In genomic region chr6:137489410-137490371, GRCh38 we compare ENCODE assay signal across 14 cellular contexts. TPM values are rescaled to one million over a fixed set of nuclear protein-coding genes. Genes with fewer than 3 reads are reported as not detected.
DNase-seq lines count a peak whose midpoint lies in the region; ATAC-seq, FAIRE-seq and TF ChIP-seq lines count a peak whose summit lies in the region.
"Had no signal": no experiment of that assay in that cellular context is flagged by ENCODE, and none has a peak within 500 bp of the region (broad histone marks: within the 10 kb centered on the region; RNA-seq: fewer than 3 reads in every experiment).

No MANE protein-coding gene starts in this region.

- H3K9me3 ChIP-seq in CD8-positive, alpha-beta T cell (ENCODE audit: low read length), result no peaks in the 10 kb centered on the region
- no peaks in the 10 kb centered on the region for H3K9me3 ChIP-seq in H1 (ENCODE audit: insufficient read depth in 2 of 2, low read depth in 1 of 2, low read length in 1 of 2)
- H3K9me3 ChIP-seq: psoas muscle had no signal

- H3K4me1 ChIP-seq in CD8-positive, alpha-beta T cell (ENCODE audit: insufficient read depth, low read length), result peaks cover 52% of the 10 kb centered on the region
- peaks cover 12 to 50% (median 27%) of the 10 kb centered on the region in 4 experiments for H3K4me1 ChIP-seq in H1 (replicated peaks in 1 of 4; ENCODE audit: control insufficient read depth in 3 of 4, insufficient read depth in 4 of 4, low read length in 3 of 4)

- H3K9ac ChIP-seq in H1 (replicated peaks in 1 of 4; ENCODE audit: extremely low read depth in 1 of 4, low read depth in 3 of 4, low read length in 3 of 4), result no peak overlapping the region; a peak in 1 of 7 replicates

- no peak overlapping the region for H3K4me3 ChIP-seq in CD8-positive, alpha-beta T cell (ENCODE audit: low read depth, low read length)
- H3K4me3 ChIP-seq in H7 (ENCODE audit: insufficient read depth, low read depth, low read length) (peak overlapping the region; percentile 49), H1 (ENCODE audit: extremely low read depth in 1 of 4, insufficient read depth in 2 of 4, low read depth in 3 of 4, low read length in 4 of 4) (peak overlapping the region; percentile 34 to 71 (median 62))

- no peak; a peak in 1 of 4 replicates for TF ChIP-seq RAD21 in H1 (IDR thresholded peaks at IDR 0.05 in 1 of 2, conservative IDR thresholded peaks at IDR 0.05 in 1 of 2; ENCODE audit: low read depth in 2 of 2, low read length in 2 of 2)

- FAIRE-seq in H1 (lab: Jason Lieb, UNC), result peak; percentile 36
- FAIRE-seq: GM12892 had no signal

- H3K4me1 Mint-ChIP-seq in CD8-positive, alpha-beta T cell (ENCODE audit: low read depth), result peaks cover 42% of the 10 kb centered on the region
- peaks cover 22% of the 10 kb centered on the region for H3K4me1 Mint-ChIP-seq in neural crest cell

- H2BK120ac ChIP-seq in H1 (replicated peaks; ENCODE audit: low read depth, low read length), result no peak overlapping the region

- TF ChIP-seq EP300 in H1 (IDR thresholded peaks at IDR 0.05; ENCODE audit: borderline replicate concordance in 1 of 2, low read depth in 2 of 2, low read length in 2 of 2), result no peak

- no peak overlapping the region for H2BK20ac ChIP-seq in H1 (ENCODE audit: low read length)

- TF ChIP-seq POLR2A in H1 (IDR thresholded peaks at IDR 0.05; ENCODE audit: control extremely low read depth in 1 of 2, low read depth in 2 of 2, low read length in 2 of 2), result no peak

- no peak overlapping the region for H3K23ac ChIP-seq in H1 (ENCODE audit: insufficient read length)

- peaks cover 83% of the 10 kb centered on the region for H3K27me3 Mint-ChIP-seq in CD8-positive, alpha-beta T cell (ENCODE audit: low read depth)
- peaks cover 100% of the 10 kb centered on the region for H3K27me3 Mint-ChIP-seq in neural crest cell (ENCODE audit: low read depth)

- H3K36me3 ChIP-seq in CD8-positive, alpha-beta T cell (ENCODE audit: insufficient read depth, low read length), result no peaks in the 10 kb centered on the region
- H3K36me3 ChIP-seq in H7 (replicated peaks; ENCODE audit: control insufficient read depth, insufficient read depth, low read length) (no peaks in the 10 kb centered on the region), H1 (ENCODE audit: control insufficient read depth in 2 of 4, insufficient read depth in 4 of 4, low read length in 3 of 4) (no peaks in the 10 kb centered on the region)

- H3K56ac ChIP-seq in H1 (replicated peaks; ENCODE audit: insufficient read length, low read depth, low read length), result no peak overlapping the region

- POLR2A ChIA-PET in CD8-positive, alpha-beta T cell (lab: Charles Lee), result interaction anchor here (0.9 kb wide), 1 partner anchor 50 kb away, joined by 3 read pairs; no protein-coding TSS in a partner anchor
- POLR2A ChIA-PET in H1 (lab: Charles Lee; ENCODE audit: partially characterized antibody), result interaction anchor here (1.6 to 2.0 kb wide), 2 partner anchors 8 to 98 kb away, joined by 5 to 7 read pairs; no protein-coding TSS in a partner anchor

- H3K79me1 ChIP-seq in H1 (ENCODE audit: low read depth, low read length), result no peaks in the 10 kb centered on the region

- H3K79me2 ChIP-seq in H1 (ENCODE audit: control insufficient read depth in 1 of 2, insufficient read depth in 2 of 2, low read length in 2 of 2), result no peaks in the 10 kb centered on the region

- no peak for TF ChIP-seq CTCF in CD8-positive, alpha-beta T cell (IDR thresholded peaks at IDR 0.05)
- no peak for TF ChIP-seq CTCF in H1 (IDR thresholded peaks at IDR 0.05; ENCODE audit: control extremely low read depth in 1 of 3, insufficient read depth in 1 of 3, low read depth in 1 of 3, low read length in 3 of 3)
- TF ChIP-seq CTCF in neural crest cell (conservative IDR thresholded peaks at IDR 0.05), result peak; percentile 20

- H2AK5ac ChIP-seq in H1 (ENCODE audit: low read depth, low read length), result no peak overlapping the region

- no peaks in the 10 kb centered on the region for H4K20me1 ChIP-seq in H1 (replicated peaks in 1 of 2; ENCODE audit: control insufficient read depth in 1 of 2, insufficient read depth in 2 of 2, low read length in 2 of 2)

- 2% methylated on average over 43 of the region's 43 CpGs; no CpG with 5 or more reads in 1 of the 2 experiments for WGBS in H1 (ENCODE audit: extremely low coverage in 1 of 2, insufficient coverage in 1 of 2, insufficient read length in 1 of 2, insufficient replicate concordance in 2 of 2, low coverage in 1 of 2, low lambda C conversion rate in 2 of 2, missing lambda C conversion rate in 1 of 2), 2 experiments

- H3K9me3 Mint-ChIP-seq in CD8-positive, alpha-beta T cell, result peaks cover 2% of the 10 kb centered on the region
- no peaks in the 10 kb centered on the region for H3K9me3 Mint-ChIP-seq in neural crest cell

- H4K91ac ChIP-seq in H1 (replicated peaks; ENCODE audit: insufficient read length, low read length), result no peak overlapping the region

- H3K14ac ChIP-seq in H1 (ENCODE audit: insufficient read length), result no peak overlapping the region

- H4K5ac ChIP-seq in H1 (ENCODE audit: insufficient read length, low read depth, low read length), result no peak overlapping the region

- H3K27ac Mint-ChIP-seq in CD8-positive, alpha-beta T cell, result no peak overlapping the region
- H3K27ac Mint-ChIP-seq in neural crest cell (ENCODE audit: unreplicated experiment), result no peak overlapping the region

- H3K4me3 Mint-ChIP-seq in CD8-positive, alpha-beta T cell, result peak overlapping the region; percentile 55
- H3K4me3 Mint-ChIP-seq in neural crest cell, result no peak overlapping the region

- peak overlapping the region; percentile 54; the same call in 1 of the 2 replicates for H2BK15ac ChIP-seq in H1 (ENCODE audit: low read length)

- no peak for ATAC-seq in CD8-positive, alpha-beta T cell
- ATAC-seq: psoas muscle had no signal

- H3K27me3 ChIP-seq in CD8-positive, alpha-beta T cell (ENCODE audit: insufficient read depth, low read length), result peaks cover 84% of the 10 kb centered on the region
- H3K27me3 ChIP-seq in H7 (ENCODE audit: control insufficient read depth, insufficient read depth, low read length) (peaks cover 96% of the 10 kb centered on the region), H1 (replicated peaks in 1 of 4; ENCODE audit: control insufficient read depth in 3 of 4, extremely low read depth in 1 of 4, insufficient read depth in 3 of 4, low read length in 3 of 4) (peaks cover 47 to 98% (median 87%) of the 10 kb centered on the region in 4 experiments)

- H4K8ac ChIP-seq in H1 (ENCODE audit: extremely low read depth, insufficient read depth, low read length), result 0 out of 2 replicates have a peak overlapping the region, but pooled peaks have one; percentile 59

- peak overlapping the region; percentile 33; the same call in 1 of the 2 replicates for H2BK12ac ChIP-seq in H1 (ENCODE audit: low read depth, low read length)

- peak overlapping the region; percentile 47 for H2AFZ ChIP-seq in H1 (ENCODE audit: low read length)

- no peaks in the 10 kb centered on the region for H3K36me3 Mint-ChIP-seq in CD8-positive, alpha-beta T cell
- no peaks in the 10 kb centered on the region for H3K36me3 Mint-ChIP-seq in neural crest cell (ENCODE audit: low read depth)

- no peak for DNase-seq in CD8-positive, alpha-beta T cell
- peak; percentile 59 for DNase-seq in H7
- DNase-seq in H1 (ENCODE audit: low read depth in 1 of 2, low spot score in 2 of 2), result peak in 1 of 2 experiments; percentile 71
- DNase-seq in neural crest cell (ENCODE audit: low read depth, low spot score), result peak; percentile 20
- DNase-seq in NCI-H526 treated with DMSO at 0.1 percent for 48 hours (lab: John Stamatoyannopoulos, UW), result no peak
- DNase-seq in NCI-H2196 (lab: John Stamatoyannopoulos, UW; ENCODE audit: unreplicated experiment), result no peak
- DNase-seq in T1000 (lab: John Stamatoyannopoulos, UW), result no peak
- DNase-seq: left cardiac atrium, NCI-H1048, NCI-H510A treated with DMSO at 0.1 percent for 48 hours, psoas muscle had no signal

- peak overlapping the region; percentile 90 to 91 for H3K4me2 ChIP-seq in H1 (ENCODE audit: insufficient read depth in 1 of 2, low read depth in 2 of 2, low read length in 2 of 2)

- CTCF ChIA-PET in CD8-positive, alpha-beta T cell (lab: Charles Lee), result interaction anchor here (1.0 to 1.2 kb wide), 3 partner anchors 10 to 101 kb away, joined by 3 to 5 read pairs (median 3); no protein-coding TSS in a partner anchor
- CTCF ChIA-PET in H1 (lab: Charles Lee; ENCODE audit: partially characterized antibody), result interaction anchor here (0.8 to 8.0 kb wide), 8 partner anchors 8 to 175 kb away, joined by 3 to 62 read pairs (median 5); no protein-coding TSS in a partner anchor

- peak overlapping the region; percentile 64 for H3K18ac ChIP-seq in H1 (ENCODE audit: extremely low read depth, low read length)

- peaks cover 32% of the 10 kb centered on the region for H3K23me2 ChIP-seq in H1 (ENCODE audit: low read depth, low read length)

- H2BK5ac ChIP-seq in H1 (ENCODE audit: low read depth, low read length), result peak overlapping the region; percentile 39; the same call in 1 of the 2 replicates

- no peak overlapping the region for H3K4ac ChIP-seq in H1 (replicated peaks; ENCODE audit: insufficient read length, low read depth, low read length)

- intact Hi-C loops in CD8-positive, alpha-beta T cell (cut with DNase I, micrococcal nuclease), result loop anchor here in 1 of 2 experiments (2.0 to 10.0 kb wide), 2 partner anchors 83 to 145 kb away; no protein-coding TSS in a partner anchor

- no peak overlapping the region for H3K27ac ChIP-seq in CD8-positive, alpha-beta T cell (ENCODE audit: low read depth, low read length)
- no peak overlapping the region for H3K27ac ChIP-seq in H1 (ENCODE audit: low read depth, low read length)
- H3K27ac ChIP-seq: psoas muscle had no signal

TF ChIP-seq in H1, 55 proteins besides CTCF, POLR2A, EP300 and RAD21 (continues in another document):
- TF ChIP-seq RBBP5 (IDR thresholded peaks at IDR 0.05; ENCODE audit: borderline replicate concordance, low read depth, low read length), result peak; percentile 68; the same call in 1 of the 2 replicates
- no peak for TF ChIP-seq CBX8 (IDR thresholded peaks at IDR 0.05; ENCODE audit: borderline replicate concordance, low read depth, low read length)
- no peak for TF ChIP-seq SIX5 (IDR thresholded peaks at IDR 0.05; ENCODE audit: low read depth, low read length)
- no peak for TF ChIP-seq SRF (IDR thresholded peaks at IDR 0.05; ENCODE audit: low read depth, low read length)
- peak; percentile 67 for TF ChIP-seq RNF2 (IDR thresholded peaks at IDR 0.05; ENCODE audit: borderline replicate concordance, low read depth, low read length, missing control alignments, poor library complexity, severe bottlenecking)

RNA-seq across cellular contexts. Expression of gene OLIG3, which starts 4.5 kb away (rescaled TPM):
- total RNA-seq in CD8-positive, alpha-beta T cell, result not detected
- 0.07 and 0.28 TPM in 2 replicates for total RNA-seq in H7 (2014; rRNA removed; shearing (Covaris generic))
- total RNA-seq in H1 (2021; fragmentation: NEBNext Ultra II Directional; extraction: Animal tissue kit (Norgen Biotek cat#: 25700)), result 0.60 and 0.77 TPM in 2 replicates
- polyA plus RNA-seq in H1 (2011; rRNA removed), result 1.3 and 1.4 TPM in 2 replicates
- 0.70 TPM for polyA plus RNA-seq in H1 (2011; cell fraction: cytosol; rRNA removed)
- polyA plus RNA-seq in H1 (2011; cell fraction: nucleus; rRNA removed), result 0.67 TPM
- polyA plus RNA-seq in H1 (2012, experiment 1 of 2), result 0.74 to 0.88 TPM (median 0.79 TPM) in 4 replicates
- polyA plus RNA-seq in H1 (2012, experiment 2 of 2), result 0.62 TPM
- 0.14 TPM for polyA plus RNA-seq in H1 (2013, experiment 1 of 2)
- 0.26 TPM for polyA plus RNA-seq in H1 (2013, experiment 2 of 2)
- polyA minus RNA-seq in H1 (2011; rRNA and poly(A)+ RNA removed), result 0.27 and 0.38 TPM in 2 replicates
- polyA minus RNA-seq in H1 (2011; cell fraction: cytosol; rRNA and poly(A)+ RNA removed), result 0.51 TPM
- 1.2 TPM for polyA minus RNA-seq in H1 (2011; cell fraction: nucleus; rRNA and poly(A)+ RNA removed)
- total RNA-seq in neural crest cell, result 0.14 and 0.63 TPM in 2 replicates
- total RNA-seq: fibroblast of lung, left cardiac atrium, psoas muscle, urinary bladder had no signal
- polyA plus RNA-seq: fibroblast of lung, psoas muscle, urinary bladder had no signal

Comparison
In these comparisons a context has a peak if more than half of its experiments do, and no peak if none do; other contexts are left out.
1. DNase-seq: peak in H7 (single experiment) and neural crest cell (single experiment); none in CD8-positive, alpha-beta T cell (0 of 7), NCI-H526 treated with DMSO at 0.1 percent for 48 hours (single experiment), NCI-H2196 (single experiment) and T1000 (single experiment).